ENCODE assay signal across 1 cellular context in the genomic region with DNA sequence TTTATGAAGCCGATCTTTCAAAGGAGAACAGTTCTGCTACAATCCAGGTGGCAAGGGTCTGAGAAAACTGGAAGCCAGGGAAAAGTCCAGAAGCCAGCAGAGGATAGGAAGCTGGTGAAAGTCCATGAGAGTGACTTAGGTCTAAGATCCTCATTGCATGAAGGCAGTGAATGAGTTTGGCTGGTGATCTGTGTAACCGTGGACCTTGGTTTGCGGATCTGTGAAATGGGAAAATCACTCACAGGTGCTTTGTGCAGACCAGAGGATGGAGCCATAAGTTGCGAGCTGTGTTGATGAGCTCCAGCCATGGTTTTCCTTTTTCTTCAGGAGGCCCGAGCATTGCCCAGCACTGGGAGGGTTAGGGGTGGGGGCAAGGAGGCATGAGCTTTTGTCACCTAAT.
A peak's percentile ranks its signal among the peaks of the same experiment; 100 is the strongest.
TF ChIP-seq lines count a peak whose summit lies in the region.

No MANE protein-coding gene starts in this region.

TF ChIP-seq in HepG2, 621 proteins besides CTCF, POLR2A, EP300 and RAD21:
- TF ChIP-seq ZMYM3 (CRISPR knock-in tag; IDR thresholded peaks at IDR 0.05) (peak; percentile 52; the same call in 1 of the 2 replicates), ZNF670 (CRISPR knock-in tag; IDR thresholded peaks at IDR 0.05; ENCODE audit: borderline replicate concordance) (no peak), ZNF12 (CRISPR knock-in tag; IDR thresholded peaks at IDR 0.05) (no peak), ZNF883 (CRISPR knock-in tag; IDR thresholded peaks at IDR 0.05; ENCODE audit: not compliant biosample characterization) (peak; percentile 32), ZNF629 (CRISPR knock-in tag; conservative IDR thresholded peaks at IDR 0.05) (peak; percentile 90), ZSCAN22 (CRISPR knock-in tag; IDR thresholded peaks at IDR 0.05) (no peak), ZNF567 (CRISPR knock-in tag; IDR thresholded peaks at IDR 0.05; ENCODE audit: borderline replicate concordance) (no peak), ZNF263 (CRISPR knock-in tag; IDR thresholded peaks at IDR 0.05) (no peak), SAFB2 (CRISPR knock-in tag; IDR thresholded peaks at IDR 0.05; ENCODE audit: borderline replicate concordance, low read depth) (no peak), ZNF337 (CRISPR knock-in tag; IDR thresholded peaks at IDR 0.05; ENCODE audit: borderline replicate concordance, low read depth) (no peak), ZSCAN21 (CRISPR knock-in tag; IDR thresholded peaks at IDR 0.05; ENCODE audit: borderline replicate concordance) (no peak)
